32 cellular contexts compared by ENCODE assay signal in the genomic region with DNA sequence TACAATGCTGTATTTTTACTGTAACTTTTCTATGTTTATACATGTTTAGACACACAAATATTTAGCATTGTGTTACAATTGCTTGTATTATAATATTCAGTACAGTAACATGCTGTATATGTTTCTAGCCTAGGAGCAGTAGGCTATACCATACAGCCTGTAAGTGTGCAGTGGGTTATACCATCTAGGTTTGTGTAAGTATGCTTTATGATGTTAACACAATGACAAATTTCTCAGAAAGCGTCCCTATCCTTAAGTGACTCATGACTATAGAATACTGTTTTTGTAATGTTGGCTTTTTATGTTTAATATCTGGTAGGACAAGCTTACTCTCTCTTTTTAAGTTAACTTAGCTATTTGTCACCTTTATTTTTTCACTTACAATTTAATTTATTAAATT.
"Had no signal": no experiment of that assay in that cellular context is flagged by ENCODE, and none has a peak within 500 bp of the region (broad histone marks: within the 10 kb centered on the region; RNA-seq: fewer than 3 reads in every experiment).

No MANE protein-coding gene starts in this region.

- H3K4me2 ChIP-seq: PC-9 had no signal

- H3K27me3 ChIP-seq: ascending aorta, MG63 had no signal

- H3K36me3 ChIP-seq: ascending aorta, MG63, WERI-Rb-1 had no signal

- H3K4me1 ChIP-seq: ascending aorta had no signal

- H3K4me3 ChIP-seq: ascending aorta, MG63, PC-9 had no signal

- ATAC-seq: activated CD8-positive, alpha-beta memory T cell treated with anti-CD3 and anti-CD28 coated beads, Interleukin-2, amount 10 ng/mL, durations not matched to agents 7 days and 5 days; activated T-cell treated with anti-CD3 and anti-CD28 coated beads, Interleukin-2, amount 50 U/mL, for 72 hours; activated T-helper 17 cell treated with anti-CD3 and anti-CD28 coated beads, Interleukin-2, amount 50 U/mL, for 72 hours had no signal

- H2AFZ ChIP-seq: PC-9 had no signal

- DNase-seq: activated CD4-positive, alpha-beta memory T cell treated with anti-CD3 and anti-CD28 coated beads, Interleukin-2, amount 10 ng/mL, durations not matched to agents 7 days and 5 days; activated CD4-positive, alpha-beta T cell treated with anti-CD3 and anti-CD28 coated beads for 1 hour; activated CD4-positive, alpha-beta T cell treated with anti-CD3 and anti-CD28 coated beads for 48 hours; activated CD4-positive, CD25-positive, alpha-beta regulatory T cell; activated CD8-positive, alpha-beta memory T cell treated with anti-CD3 and anti-CD28 coated beads for 24 hours; activated CD8-positive, alpha-beta memory T cell treated with anti-CD3 and anti-CD28 coated beads, Interleukin-2, amount 10 ng/mL, durations not matched to agents 7 days and 5 days; activated effector memory CD4-positive, alpha-beta T cell treated with anti-CD3 and anti-CD28 coated beads, Interleukin-2, amount 50 U/mL, for 16 hours; activated naive CD4-positive, alpha-beta T cell treated with Interleukin-2 at 50 U/mL for 16 hours; activated naive CD8-positive, alpha-beta T cell treated with anti-CD3 and anti-CD28 coated beads, Interleukin-2, amount 10 ng/mL, durations not matched to agents 7 days and 5 days; activated T-cell treated with anti-CD3 and anti-CD28 coated beads, Interleukin-2, amount 50 U/mL, for 1 hour; activated T-cell treated with anti-CD3 and anti-CD28 coated beads, Interleukin-2, amount 50 U/mL, for 72 hours; amygdala; Kasumi-1; KG1; MG63; NCI-H1105; NCI-H1417 treated with DMSO at 0.1 percent for 48 hours; NCI-H187 treated with DMSO at 0.1 percent for 48 hours; NCI-H2081; NCI-H2171 treated with DMSO at 0.1 percent for 48 hours; NCI-H2227 treated with DMSO at 0.1 percent for 48 hours; NCI-H446 treated with DMSO at 0.1 percent for 48 hours; NCI-H524; PC-9; Right ventricle myocardium superior; SW 1271; T-helper 1 cell; T-helper 2 cell; T-helper 9 cell; WERI-Rb-1 had no signal

- H3K9me3 ChIP-seq: ascending aorta, MG63 had no signal

- H3K27ac ChIP-seq: ascending aorta, PC-9, WERI-Rb-1 had no signal
